1 cellular context compared by ENCODE assay signal in genomic region chr3:27723803-27724458, GRCh38.
TF ChIP-seq lines count a peak whose summit lies in the region.

No MANE protein-coding gene starts in this region.

TF ChIP-seq in IMR-90, 13 proteins besides CTCF, POLR2A, EP300 and RAD21 (continued from another document):
- TF ChIP-seq ELK1 (IDR thresholded peaks at IDR 0.05; ENCODE audit: borderline replicate concordance, low read depth, low read length) (no peak), CHD1 (IDR thresholded peaks at IDR 0.05; ENCODE audit: low read depth, low read length) (no peak), CEBPB (IDR thresholded peaks at IDR 0.05; ENCODE audit: low read depth, low read length) (no peak), MAZ (IDR thresholded peaks at IDR 0.05; ENCODE audit: borderline replicate concordance, low read depth, low read length) (no peak), MXI1 (IDR thresholded peaks at IDR 0.05; ENCODE audit: borderline replicate concordance, low read depth, low read length) (no peak), MAFK (IDR thresholded peaks at IDR 0.05; ENCODE audit: low read depth, low read length) (no peak), RFX5 (IDR thresholded peaks at IDR 0.05; ENCODE audit: low read depth, low read length) (no peak), SMC3 (IDR thresholded peaks at IDR 0.05; ENCODE audit: low read depth, low read length) (no peak)
